9 cellular contexts compared by ENCODE assay signal in genomic region chr5:168528521-168529360, GRCh38. TPM values are rescaled to one million over a fixed set of nuclear protein-coding genes. Genes with fewer than 3 reads are reported as not detected.
DNase-seq lines count a peak whose midpoint lies in the region; ATAC-seq and TF ChIP-seq lines count a peak whose summit lies in the region.
"Had no signal": no experiment of that assay in that cellular context is flagged by ENCODE, and none has a peak within 500 bp of the region (broad histone marks: within the 10 kb centered on the region; RNA-seq: fewer than 3 reads in every experiment).

TSS of gene FBLL1 (plus strand) at chr5:168529305. CDS start at chr5:168529505, 200 bp downstream.

- TF ChIP-seq POLR2A in transverse colon (IDR thresholded peaks at IDR 0.05): no peak

- CTCF ChIA-PET in activated CD8-positive, alpha-beta T cell treated with anti-CD3 and anti-CD28 coated beads for 36 hours (lab: Charles Lee): no interaction called here

- in situ Hi-C loops in transverse colon (cut with MboI; ENCODE audit: low pct_ligation_motif_present in 1 of 4, low pct_unique_long_range_greater_than_20kb in 1 of 4, low sequenced_read_pairs in 3 of 4): no loop called here

- ATAC-seq in activated CD8-positive, alpha-beta T cell treated with anti-CD3 and anti-CD28 coated beads for 36 hours: peak; percentile 34
- no peak for ATAC-seq in HG02884 (IDR thresholded peaks at IDR 0.05; ENCODE audit: unreplicated experiment)

- no peak within 1 kb of the TSS for H3K27ac Mint-ChIP-seq in activated CD8-positive, alpha-beta T cell treated with anti-CD3 and anti-CD28 coated beads for 36 hours
- no peak within 1 kb of the TSS for H3K27ac Mint-ChIP-seq in osteocyte (ENCODE audit: unreplicated experiment)

- peak within 1 kb of the TSS; percentile 49 for H3K4me3 ChIP-seq in AG09309 (ENCODE audit: control insufficient read depth, low read depth, low read length)
- peak within 1 kb of the TSS; percentile 54 for H3K4me3 ChIP-seq in HUES64 (ENCODE audit: low read length)
- H3K4me3 ChIP-seq in fibroblast of lung (replicated peaks in 1 of 4; ENCODE audit: control extremely low read depth in 1 of 4, insufficient read depth in 1 of 4, low read depth in 3 of 4, low read length in 4 of 4): peak within 1 kb of the TSS in 2 of 4 experiments; percentile 17 to 49
- peak within 1 kb of the TSS in 2 of 4 donors; percentile 32 to 57 for H3K4me3 ChIP-seq in transverse colon

- H3K4me1 Mint-ChIP-seq in activated CD8-positive, alpha-beta T cell treated with anti-CD3 and anti-CD28 coated beads for 36 hours (ENCODE audit: low read depth): peaks cover 12% of the 10 kb centered on the region
- peaks cover 15% of the 10 kb centered on the region for H3K4me1 Mint-ChIP-seq in osteocyte (ENCODE audit: unreplicated experiment)

- DNase-seq in AG09309 (ENCODE audit: low read depth): no peak
- DNase-seq in activated CD8-positive, alpha-beta T cell treated with anti-CD3 and anti-CD28 coated beads for 36 hours: peak; percentile 46
- peak; percentile 22 to 43 for DNase-seq in fibroblast of lung (ENCODE audit: low read depth in 2 of 2)
- no peak for DNase-seq in osteocyte (ENCODE audit: extremely low spot score, unreplicated experiment)
- DNase-seq in transverse colon: no peak
- no peak for DNase-seq in stimulated activated naive CD4-positive, alpha-beta T cell treated with Interleukin-2 at 50 U/mL for 16 hours (lab: John Stamatoyannopoulos, UW)

- peaks cover 33% of the 10 kb centered on the region for H3K27me3 Mint-ChIP-seq in activated CD8-positive, alpha-beta T cell treated with anti-CD3 and anti-CD28 coated beads for 36 hours
- H3K27me3 Mint-ChIP-seq in osteocyte (ENCODE audit: unreplicated experiment): no peaks in the 10 kb centered on the region

- H3K9me3 ChIP-seq in HUES64 (ENCODE audit: insufficient read depth, low read depth, low read length) (no peaks in the 10 kb centered on the region), fibroblast of lung (ENCODE audit: control insufficient read depth, insufficient read depth, low read depth, low read length) (no peaks in the 10 kb centered on the region), transverse colon (no peaks in the 10 kb centered on the region)

- H3K36me3 Mint-ChIP-seq in activated CD8-positive, alpha-beta T cell treated with anti-CD3 and anti-CD28 coated beads for 36 hours (ENCODE audit: low read depth): peaks cover 18% of the 10 kb centered on the region
- no peaks in the 10 kb centered on the region for H3K36me3 Mint-ChIP-seq in osteocyte (ENCODE audit: unreplicated experiment)

- H3K27ac ChIP-seq in HUES64 (ENCODE audit: low read depth, low read length) (no peak within 1 kb of the TSS; the same call in 1 of the 2 replicates), fibroblast of lung (ENCODE audit: insufficient read depth, low read length) (no peak within 1 kb of the TSS), transverse colon (no peak within 1 kb of the TSS)
- H3K27ac ChIP-seq: epithelial cell of prostate had no signal

- intact Hi-C loops in activated CD8-positive, alpha-beta T cell treated with anti-CD3 and anti-CD28 coated beads for 36 hours (cut with micrococcal nuclease): no loop called here
- intact Hi-C loops in transverse colon (cut with DNase I; ENCODE audit: low total_unique reads): no loop called here

- H3K27me3 ChIP-seq in HUES64 (ENCODE audit: insufficient read depth, low read length) (peaks cover 24% of the 10 kb centered on the region), fibroblast of lung (ENCODE audit: control insufficient read depth, insufficient read depth, low read length) (peaks cover 20% of the 10 kb centered on the region), transverse colon (peaks cover 55% of the 10 kb centered on the region)

- no peak within 1 kb of the TSS for H2AFZ ChIP-seq in fibroblast of lung (ENCODE audit: low read length)

- no peaks in the 10 kb centered on the region for H3K79me2 ChIP-seq in fibroblast of lung (ENCODE audit: control insufficient read depth, insufficient read depth, low read length)

- H4K20me1 ChIP-seq in fibroblast of lung (ENCODE audit: control insufficient read depth, extremely low read depth, insufficient read depth, low read length): no peaks in the 10 kb centered on the region

- TF ChIP-seq CTCF in AG09309 (IDR thresholded peaks at IDR 0.05; ENCODE audit: control insufficient read depth, insufficient read depth, low read depth, low read length, missing control alignments) (no peak), fibroblast of lung (conservative IDR thresholded peaks at IDR 0.05 in 1 of 2, IDR thresholded peaks at IDR 0.05 in 1 of 2; ENCODE audit: low read depth in 1 of 2, low read length in 2 of 2) (no peak), osteocyte (IDR thresholded peaks at IDR 0.05) (no peak), transverse colon (IDR thresholded peaks at IDR 0.05) (no peak)
- TF ChIP-seq CTCF in activated CD8-positive, alpha-beta T cell treated with anti-CD3 and anti-CD28 coated beads for 36 hours (IDR thresholded peaks at IDR 0.05): no peak

- no peak within 1 kb of the TSS for H3K4me2 ChIP-seq in fibroblast of lung (ENCODE audit: extremely low read depth, insufficient read depth, low read length)

- H3K4me1 ChIP-seq in HUES64 (ENCODE audit: insufficient read depth, low read length): peaks cover 9% of the 10 kb centered on the region
- no peaks in the 10 kb centered on the region for H3K4me1 ChIP-seq in fibroblast of lung (ENCODE audit: control insufficient read depth, extremely low read depth, insufficient read depth, low read length)
- H3K4me1 ChIP-seq in transverse colon: peaks cover 0 to 5% (median 2%) of the 10 kb centered on the region in 4 donors

- H3K9me3 Mint-ChIP-seq in activated CD8-positive, alpha-beta T cell treated with anti-CD3 and anti-CD28 coated beads for 36 hours: no peaks in the 10 kb centered on the region
- H3K9me3 Mint-ChIP-seq in osteocyte (ENCODE audit: unreplicated experiment): no peaks in the 10 kb centered on the region

- peak within 1 kb of the TSS; percentile 67 for H3K4me3 Mint-ChIP-seq in activated CD8-positive, alpha-beta T cell treated with anti-CD3 and anti-CD28 coated beads for 36 hours
- H3K4me3 Mint-ChIP-seq in osteocyte (ENCODE audit: unreplicated experiment): peak within 1 kb of the TSS; percentile 76

- TF ChIP-seq EP300 in transverse colon (IDR thresholded peaks at IDR 0.05; ENCODE audit: low read depth): no peak

- H3K9ac ChIP-seq in HUES64 (ENCODE audit: low read depth, low read length) (no peak within 1 kb of the TSS), fibroblast of lung (ENCODE audit: insufficient read depth, low read length) (no peak within 1 kb of the TSS)

- POLR2A ChIA-PET in activated CD8-positive, alpha-beta T cell treated with anti-CD3 and anti-CD28 coated beads for 36 hours (lab: Charles Lee): interaction anchor here (0.6 kb wide), 1 partner anchor 76 kb away, joined by 4 read pairs; no protein-coding TSS in a partner anchor

- no peaks in the 10 kb centered on the region for H3K36me3 ChIP-seq in HUES64 (ENCODE audit: insufficient read depth, low read length)
- no peaks in the 10 kb centered on the region for H3K36me3 ChIP-seq in fibroblast of lung (ENCODE audit: control insufficient read depth, insufficient read depth, low read length)
- H3K36me3 ChIP-seq in transverse colon: no peaks in the 10 kb centered on the region

- WGBS in HUES64: 12% methylated on average over 36 of the region's 36 CpGs
- WGBS in transverse colon (ENCODE audit: low coverage in 1 of 2), 2 donors: 26 to 82% methylated on average over 8 to 27 of the region's 36 CpGs

RNA-seq across cellular contexts. Expression of gene FBLL1, which starts in this region (rescaled TPM):
- 1.8 TPM for polyA plus RNA-seq in HUES64 (2013, experiment 1 of 2)
- 2.3 TPM for polyA plus RNA-seq in HUES64 (2013, experiment 2 of 2)
- total RNA-seq in activated CD8-positive, alpha-beta T cell treated with anti-CD3 and anti-CD28 coated beads for 36 hours: under 1 TPM in 1 of 2 experiments, not detected in 1; 0.20 TPM
- 0.66 and 3.9 TPM in 2 replicates for total RNA-seq in fibroblast of lung
- polyA plus RNA-seq in fibroblast of lung: 0.03 and 0.16 TPM in 2 replicates
- polyA plus RNA-seq in fibroblast of lung (2012): 0.44 TPM in 1 of 2 replicates, not detected in the other
- not detected in 2 replicates for polyA minus RNA-seq in fibroblast of lung (ENCODE audit: low replicate concordance)
- 3.8 and 4.6 TPM in 2 replicates for total RNA-seq in osteocyte
- under 1 TPM in 1 of 4 donors, not detected in 3; 0.96 TPM for total RNA-seq in transverse colon

Comparison
In these comparisons a context has a peak if more than half of its experiments do, and no peak if none do; other contexts are left out.
1. Peak in DNase-seq and ATAC-seq in activated CD8-positive, alpha-beta T cell treated with anti-CD3 and anti-CD28 coated beads for 36 hours; RNA of the gene not detected or under 1 TPM.
2. DNase-seq: peak in fibroblast of lung (2 of 2); none in AG09309 (single experiment), osteocyte (single experiment), transverse colon (single experiment) and stimulated activated naive CD4-positive, alpha-beta T cell treated with Interleukin-2 at 50 U/mL for 16 hours (single experiment).